Comparison of ENCODE assay signal across 26 cellular contexts in the genomic region with DNA sequence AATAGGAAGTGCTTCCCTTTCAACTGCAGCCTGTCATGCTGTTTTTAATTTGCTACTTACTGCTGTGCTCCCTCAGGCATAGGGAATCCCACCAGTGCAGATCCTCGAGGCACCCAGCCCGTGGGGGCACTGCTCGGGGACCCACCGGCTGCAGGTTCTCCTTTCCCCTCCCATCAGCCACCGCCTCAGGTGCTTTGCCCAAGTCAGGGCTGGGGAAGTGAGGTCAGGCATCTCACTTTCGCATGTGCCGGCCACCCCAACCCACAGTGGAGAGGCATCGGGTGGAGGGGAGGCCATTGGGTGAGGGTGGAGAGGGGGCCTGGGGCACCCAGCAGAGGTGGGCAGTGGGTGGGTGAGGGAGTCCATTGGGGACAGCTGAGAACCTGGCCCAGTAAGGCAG.
"Had no signal": no experiment of that assay in that cellular context is flagged by ENCODE, and none has a peak within 500 bp of the region (broad histone marks: within the 10 kb centered on the region; RNA-seq: fewer than 3 reads in every experiment).

No MANE protein-coding gene starts in this region.

- ATAC-seq: mucosa of descending colon; natural killer cell treated with Interleukin-12 subunit alpha and Interleukin-12 subunit beta and Interleukin-15 and Interleukin-18, amount 100 ng/mL, for 72 hours; sciatic nerve had no signal

- H3K27ac ChIP-seq: dorsolateral prefrontal cortex, prostate gland, right atrium auricular region, testis, tibial artery had no signal

- H3K4me1 ChIP-seq: prostate gland, right atrium auricular region, testis, tibial artery had no signal

- H3K4me3 Mint-ChIP-seq: memory B cell; mesothelial cell of epicardium; naive B cell; natural killer cell treated with Interleukin-12 subunit alpha and Interleukin-12 subunit beta and Interleukin-15 and Interleukin-18, amount 100 ng/mL, for 72 hours; neural crest cell; type B pancreatic cell had no signal

- H3K9me3 Mint-ChIP-seq: memory B cell; mesothelial cell of epicardium; naive B cell; natural killer cell treated with Interleukin-12 subunit alpha and Interleukin-12 subunit beta and Interleukin-15 and Interleukin-18, amount 100 ng/mL, for 72 hours; neural crest cell; type B pancreatic cell had no signal

- FAIRE-seq: colon, frontal cortex, keratinocyte had no signal

- H3K4me1 Mint-ChIP-seq: memory B cell, naive B cell had no signal

- H3K27ac Mint-ChIP-seq: memory B cell; mesothelial cell of epicardium; naive B cell; natural killer cell treated with Interleukin-12 subunit alpha and Interleukin-12 subunit beta and Interleukin-15 and Interleukin-18, amount 100 ng/mL, for 72 hours; type B pancreatic cell had no signal

- DNase-seq: dorsolateral prefrontal cortex; effector CD4-positive, alpha-beta T cell; mucosa of descending colon; naive B cell; nucleus accumbens; stimulated activated CD4-positive, alpha-beta T cell treated with anti-CD3 and anti-CD28 coated beads, Interleukin-12 subunit alpha, Interleukin-12 subunit beta, amount 100 ng/mL, for 4 hours; stimulated activated CD4-positive, alpha-beta T cell treated with anti-CD3 and anti-CD28 coated beads, Interleukin-1b, Interleukin-23, amount 100 ng/mL, for 48 hours; stimulated activated CD4-positive, alpha-beta T cell treated with anti-CD3 and anti-CD28 coated beads, Interleukin-4, amount 100 ng/mL, for 1 hour; stimulated activated CD8-positive, alpha-beta memory T cell treated with anti-CD3 and anti-CD28 coated beads, Interleukin-4, amount 100 ng/mL, for 48 hours; stimulated activated naive CD4-positive, alpha-beta T cell; substantia nigra; testis; tibial artery had no signal

- H3K9me3 ChIP-seq: mucosa of descending colon, prostate gland, right atrium auricular region, testis, tibial artery had no signal

- H3K36me3 Mint-ChIP-seq: memory B cell; mesothelial cell of epicardium; naive B cell; natural killer cell treated with Interleukin-12 subunit alpha and Interleukin-12 subunit beta and Interleukin-15 and Interleukin-18, amount 100 ng/mL, for 72 hours; type B pancreatic cell had no signal

- H3K4me2 ChIP-seq: smooth muscle cell had no signal

- H3K4me3 ChIP-seq: dorsolateral prefrontal cortex, lung, mucosa of descending colon, prostate gland, right atrium auricular region, smooth muscle cell, testis, tibial artery had no signal

- H3K36me3 ChIP-seq: prostate gland, right atrium auricular region, tibial artery had no signal

- H3K27me3 ChIP-seq: right atrium auricular region, testis had no signal
